8 cellular contexts compared by ENCODE assay signal in the genomic region with DNA sequence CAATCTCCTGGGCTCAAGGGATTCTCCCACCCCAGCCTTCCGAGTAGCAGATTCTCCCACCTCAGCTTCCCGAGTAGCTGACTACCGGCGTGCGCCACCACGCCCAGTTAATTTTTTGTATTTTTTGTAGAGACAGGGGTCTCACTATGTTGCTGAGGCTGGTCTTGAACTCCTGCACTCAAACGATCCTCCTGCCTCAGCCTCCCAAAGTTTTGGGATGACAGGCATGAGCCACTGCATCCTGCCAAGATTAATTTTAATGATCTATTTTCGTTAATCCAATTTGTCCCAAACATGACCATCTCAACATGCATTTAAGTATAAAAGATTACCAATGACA. TPM values are rescaled to one million over a fixed set of nuclear protein-coding genes. Genes with fewer than 3 reads are reported as not detected.
DNase-seq lines count a peak whose midpoint lies in the region; ATAC-seq and TF ChIP-seq lines count a peak whose summit lies in the region.

No MANE protein-coding gene starts in this region.

- H3K4me1 ChIP-seq in gastrocnemius medialis = peaks cover 65 to 74% of the 10 kb centered on the region in 2 donors

- peak overlapping the region; percentile 89 for H3K4me3 Mint-ChIP-seq in T-helper 17 cell

- no peaks in the 10 kb centered on the region for H3K27me3 ChIP-seq in gastrocnemius medialis

- DNase-seq in GM12865 (ENCODE audit: low read depth) = no peak
- DNase-seq in T-helper 17 cell = no peak
- DNase-seq in fibroblast of pulmonary artery (ENCODE audit: low read depth) = no peak
- DNase-seq in gastrocnemius medialis = no peak
- DNase-seq in G401 (ENCODE audit: low spot score) = no peak
- no peak for DNase-seq in NCI-H1417 treated with DMSO at 0.1 percent for 48 hours (lab: John Stamatoyannopoulos, UW)

- peaks cover 67% of the 10 kb centered on the region for H3K4me1 Mint-ChIP-seq in T-helper 17 cell

- H3K4me3 ChIP-seq in GM12865 (ENCODE audit: low read depth, low read length) (peak overlapping the region; percentile 88), fibroblast of pulmonary artery (replicated peaks; ENCODE audit: low read depth, low read length) (peak overlapping the region; percentile 97), gastrocnemius medialis (peak overlapping the region; percentile 90 to 96 (median 94))

- TF ChIP-seq CTCF in GM12865 (IDR thresholded peaks at IDR 0.05; ENCODE audit: insufficient read depth, low read depth, low read length, missing control alignments) (no peak), fibroblast of pulmonary artery (IDR thresholded peaks at IDR 0.05; ENCODE audit: low read length, missing control alignments) (no peak), gastrocnemius medialis (IDR thresholded peaks at IDR 0.05 in 4 of 5, conservative IDR thresholded peaks at IDR 0.05 in 1 of 5) (no peak)

- TF ChIP-seq POLR2A in gastrocnemius medialis (IDR thresholded peaks at IDR 0.05) = no peak

- peak overlapping the region; percentile 98 to 100 (median 99) for H3K27ac ChIP-seq in gastrocnemius medialis

- H3K27ac Mint-ChIP-seq in T-helper 17 cell = peak overlapping the region; percentile 99

- intact Hi-C loops in gastrocnemius medialis (cut with DNase I; ENCODE audit: low total_unique reads) = loop anchor here (1.0 to 10.0 kb wide), 5 partner anchors 53 to 299 kb away; partner anchors contain the start of genes RSL1D1 and SNX29

- H3K27me3 Mint-ChIP-seq in T-helper 17 cell = no peaks in the 10 kb centered on the region

- ATAC-seq in T-helper 17 cell = no peak
- ATAC-seq in gastrocnemius medialis = no peak
- no peak for ATAC-seq in HG03442 (IDR thresholded peaks at IDR 0.05; ENCODE audit: unreplicated experiment)
- no peak for ATAC-seq in GM21360 (IDR thresholded peaks at IDR 0.05; ENCODE audit: unreplicated experiment)

- H3K36me3 ChIP-seq in gastrocnemius medialis = no peaks in the 10 kb centered on the region

- H3K9me3 ChIP-seq in T-helper 17 cell (ENCODE audit: control insufficient read depth, low read length, poor library complexity, severe bottlenecking) = no peaks in the 10 kb centered on the region
- H3K9me3 ChIP-seq in gastrocnemius medialis = no peaks in the 10 kb centered on the region

- in situ Hi-C loops in gastrocnemius medialis (cut with MboI; ENCODE audit: low sequenced_read_pairs in 4 of 4) = loop anchor here in 3 of 4 donors (5.0 to 25.0 kb wide), 3 partner anchors 51 to 116 kb away; partner anchors contain the start of genes TXNDC11 (in 3 of the 3), GSPT1 (in 1 of the 3) and RSL1D1 (in 1 of the 3)
- in situ Hi-C loops in G401 (cut with HindIII; ENCODE audit: low sequenced_read_pairs) = no loop called here

- peaks cover 7% of the 10 kb centered on the region for H3K36me3 Mint-ChIP-seq in T-helper 17 cell (ENCODE audit: low read depth)

RNA-seq across cellular contexts. Expression of gene ZC3H7A, which starts 1.2 kb away (rescaled TPM):
- total RNA-seq in T-helper 17 cell (100 to 1,000 TPM; 111 to 117 TPM), gastrocnemius medialis (10 to 100 TPM; 33.9 to 41.7 (median 37.9) TPM)
- total RNA-seq in G401 (2014; rRNA removed; shearing (Covaris generic)) = 37.0 and 54.2 TPM in 2 replicates

RNA-seq across cellular contexts. Expression of gene TXNDC11, which starts 53.2 kb away (rescaled TPM):
- 100 to 1,000 TPM in 1 of 2 donors, 10 to 100 TPM in 1; 87.5 to 103 TPM for total RNA-seq in T-helper 17 cell
- 10 to 100 TPM; 35.2 to 64.5 (median 51.2) TPM for total RNA-seq in gastrocnemius medialis
- 25.4 and 31.9 TPM in 2 replicates for total RNA-seq in G401 (2014; rRNA removed; shearing (Covaris generic))

RNA-seq across cellular contexts. Expression of gene RSL1D1, which starts 55.5 kb away (rescaled TPM):
- 100 to 1,000 TPM; 159 to 186 TPM for total RNA-seq in T-helper 17 cell
- 100 to 1,000 TPM; 215 to 302 (median 259) TPM for total RNA-seq in gastrocnemius medialis
- total RNA-seq in G401 (2014; rRNA removed; shearing (Covaris generic)) = 391 and 624 TPM in 2 replicates
